In the genomic region with DNA sequence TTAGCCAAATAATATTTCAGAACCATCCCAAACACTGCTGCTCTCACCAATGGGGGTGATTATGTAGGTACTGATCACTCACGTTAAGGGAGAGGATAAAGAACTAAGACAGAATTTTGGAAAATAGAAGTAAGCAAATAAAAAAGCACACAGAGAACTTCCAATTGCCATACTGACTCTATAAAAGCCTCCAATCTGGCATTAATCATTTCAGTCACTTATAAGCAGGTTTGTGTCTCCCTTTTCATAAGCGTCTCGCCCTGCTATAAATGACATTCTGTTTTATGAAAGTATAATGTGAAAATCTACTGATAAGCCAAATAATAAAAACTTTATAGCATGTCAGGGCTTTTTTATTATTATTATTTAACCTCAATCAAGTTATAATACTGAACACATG, we compare ENCODE assay signal across 3 cellular contexts.
"Had no signal": no experiment of that assay in that cellular context is flagged by ENCODE, and none has a peak within 500 bp of the region (broad histone marks: within the 10 kb centered on the region; RNA-seq: fewer than 3 reads in every experiment).

No MANE protein-coding gene starts in this region.

- H3K4me3 ChIP-seq: GM12878 had no signal

- DNase-seq: GDM1, GF-D8 had no signal
